Comparison of ENCODE assay signal across 1 cellular context in genomic region chr7:143391462-143392404, GRCh38.
TF ChIP-seq lines count a peak whose summit lies in the region.

No MANE protein-coding gene starts in this region.

TF ChIP-seq in HepG2, 621 proteins besides CTCF, POLR2A, EP300 and RAD21 (continued from another document):
- no peak for TF ChIP-seq CHD2 (IDR thresholded peaks at IDR 0.05; ENCODE audit: low read depth, low read length)
- TF ChIP-seq AGO2 (optimal IDR thresholded peaks at IDR 0.05; ENCODE audit: low read depth, low read length) = peak; percentile 37
- TF ChIP-seq REPIN1 (CRISPR knock-in tag; IDR thresholded peaks at IDR 0.05; ENCODE audit: borderline replicate concordance, low read depth) = no peak
- no peak for TF ChIP-seq FOXK1 (CRISPR knock-in tag; IDR thresholded peaks at IDR 0.05; ENCODE audit: borderline replicate concordance, low read depth)
- TF ChIP-seq YY1 (IDR thresholded peaks at IDR 0.05; ENCODE audit: insufficient read depth, insufficient replicate concordance, low read depth, low read length) = no peak
- no peak for TF ChIP-seq ZNF629 (CRISPR knock-in tag; conservative IDR thresholded peaks at IDR 0.05)
- TF ChIP-seq ZFX (CRISPR knock-in tag; IDR thresholded peaks at IDR 0.05; ENCODE audit: low read depth) = peak; percentile 50
